Comparison of ENCODE assay signal across 8 cellular contexts in genomic region chr2:119679526-119679837, GRCh38. TPM values are rescaled to one million over a fixed set of nuclear protein-coding genes. Genes with fewer than 3 reads are reported as not detected.
DNase-seq lines count a peak whose midpoint lies in the region; ATAC-seq, FAIRE-seq and TF ChIP-seq lines count a peak whose summit lies in the region.

No MANE protein-coding gene starts in this region.

- peaks cover 21% of the 10 kb centered on the region for H3K79me2 ChIP-seq in K562 (ENCODE audit: control insufficient read depth, insufficient read depth, low read length)

- H3K27me3 Mint-ChIP-seq in stimulated activated naive CD8-positive, alpha-beta T cell treated with anti-CD3 and anti-CD28 coated beads, Interleukin-15, Interleukin-2, amounts not matched to agents 100 ng/mL and 50 ng/mL, for 24 hours, result no peaks in the 10 kb centered on the region

- DNase-seq in stimulated activated naive CD8-positive, alpha-beta T cell treated with anti-CD3 and anti-CD28 coated beads, Interleukin-15, Interleukin-2, amounts not matched to agents 100 U/mL and 50 U/mL, for 24 hours, result no peak
- DNase-seq in K562 (ENCODE audit: extremely low read depth in 1 of 4, low spot score in 3 of 4) (no peak), hippocampal formation (lab: John Stamatoyannopoulos, UW) (no peak), NCI-H69 (lab: John Stamatoyannopoulos, UW) (no peak), NCI-H526 (lab: John Stamatoyannopoulos, UW) (no peak)

- no peaks in the 10 kb centered on the region for H3K9me3 ChIP-seq in K562 (replicated peaks; ENCODE audit: control insufficient read depth, insufficient read depth, low read depth, low read length)
- H3K9me3 ChIP-seq in mesodermal cell (ENCODE audit: control insufficient read depth, low read length), result no peaks in the 10 kb centered on the region

- H3K27me3 ChIP-seq in K562 (ENCODE audit: control insufficient read depth in 2 of 2, insufficient read depth in 2 of 2, low read length in 2 of 2), result peaks cover 9 to 11% of the 10 kb centered on the region in 2 experiments; a peak in 3 of 5 replicates

- H3K27ac ChIP-seq in K562 (ENCODE audit: extremely low read depth, low read depth, low read length) (peak overlapping the region; percentile 57), mesodermal cell (ENCODE audit: low read depth, low read length, severe bottlenecking) (no peak overlapping the region)

- H3K9ac ChIP-seq in K562 (ENCODE audit: insufficient read depth in 1 of 2, low read depth in 2 of 2, low read length in 2 of 2), result peak overlapping the region; percentile 71 to 94

- intact Hi-C loops in K562 (cut with micrococcal nuclease), result no loop called here

- peak overlapping the region; percentile 83 for H3K4me2 ChIP-seq in K562 (ENCODE audit: insufficient read depth, low read length)

- no peak for TF ChIP-seq CTCF in K562 (IDR thresholded peaks at IDR 0.05 in 2 of 3, conservative IDR thresholded peaks at IDR 0.05 in 1 of 3; ENCODE audit: insufficient read depth in 2 of 3, low read depth in 1 of 3, low read length in 3 of 3)

- H3K9me1 ChIP-seq in K562 (ENCODE audit: control insufficient read depth, insufficient read depth, low read length), result peaks cover 3% of the 10 kb centered on the region

- no peak for TF ChIP-seq RAD21 in K562 (CRISPR knock-in tag; conservative IDR thresholded peaks at IDR 0.05 in 1 of 2, IDR thresholded peaks at IDR 0.05 in 1 of 2)

- no peaks in the 10 kb centered on the region for H3K9me3 Mint-ChIP-seq in stimulated activated naive CD8-positive, alpha-beta T cell treated with anti-CD3 and anti-CD28 coated beads, Interleukin-15, Interleukin-2, amounts not matched to agents 100 ng/mL and 50 ng/mL, for 24 hours

- no peak for ATAC-seq in stimulated activated naive CD8-positive, alpha-beta T cell treated with anti-CD3 and anti-CD28 coated beads, Interleukin-15, Interleukin-2, amounts not matched to agents 100 U/mL and 50 U/mL, for 24 hours
- no peak for ATAC-seq in K562
- ATAC-seq in GM18867 (IDR thresholded peaks at IDR 0.05; ENCODE audit: unreplicated experiment), result no peak

- peaks cover 7% of the 10 kb centered on the region; the same call in 1 of the 2 replicates for H4K20me1 ChIP-seq in K562 (replicated peaks; ENCODE audit: control insufficient read depth, insufficient read depth, low read length)

- POLR2A ChIA-PET in K562 (lab: Yijun Ruan, JAX), result interaction anchor here (0.5 to 0.6 kb wide), 2 partner anchors 21 to 667 kb away, joined by 3 read pairs; no protein-coding TSS in a partner anchor

- in situ Hi-C loops in K562 (cut with MboI), result no loop called here

- no peak for TF ChIP-seq POLR2A in K562 (conservative IDR thresholded peaks at IDR 0.05)

- WGBS in K562 (ENCODE audit: insufficient coverage, low coverage, missing lambda C conversion rate), result 0% methylated on average over 9 of the region's 9 CpGs
- 5 to 11% methylated on average over 9 of the region's 9 CpGs for WGBS in mesodermal cell (ENCODE audit: insufficient coverage in 2 of 2), 2 experiments

- BruUV-seq in K562 (replicated peaks; lab: Mats Ljungman, UMichigan), result no TSS peak

- no peak for TF ChIP-seq EP300 in K562 (IDR thresholded peaks at IDR 0.05; ENCODE audit: low read length)

- H3K36me3 ChIP-seq in K562 (ENCODE audit: control insufficient read depth, insufficient read depth, low read length) (peaks cover 23% of the 10 kb centered on the region; the same call in 1 of the 3 replicates), mesodermal cell (ENCODE audit: control insufficient read depth, insufficient read depth, low read length) (peaks cover 20% of the 10 kb centered on the region)

- H2AFZ ChIP-seq in K562 (ENCODE audit: low read depth, low read length), result peak overlapping the region; percentile 87

- H3K4me1 ChIP-seq in K562 (replicated peaks in 1 of 2; ENCODE audit: control insufficient read depth in 2 of 2, insufficient read depth in 2 of 2, low read length in 2 of 2) (peaks cover 0 to 29% of the 10 kb centered on the region in 2 experiments; a peak in 3 of 5 replicates), mesodermal cell (ENCODE audit: control insufficient read depth, insufficient read depth, low read length, poor library complexity, severe bottlenecking) (peaks cover 7% of the 10 kb centered on the region)

- peaks cover 31% of the 10 kb centered on the region for H3K4me1 Mint-ChIP-seq in stimulated activated naive CD8-positive, alpha-beta T cell treated with anti-CD3 and anti-CD28 coated beads, Interleukin-15, Interleukin-2, amounts not matched to agents 100 ng/mL and 50 ng/mL, for 24 hours (ENCODE audit: low read depth)

- CTCF ChIA-PET in K562 (lab: Yijun Ruan, JAX; ENCODE audit: low intra/inter-chr PET ratio), result no interaction called here

- peaks cover 12% of the 10 kb centered on the region for H3K36me3 Mint-ChIP-seq in stimulated activated naive CD8-positive, alpha-beta T cell treated with anti-CD3 and anti-CD28 coated beads, Interleukin-15, Interleukin-2, amounts not matched to agents 100 ng/mL and 50 ng/mL, for 24 hours (ENCODE audit: low read depth)

- H3K4me3 Mint-ChIP-seq in stimulated activated naive CD8-positive, alpha-beta T cell treated with anti-CD3 and anti-CD28 coated beads, Interleukin-15, Interleukin-2, amounts not matched to agents 100 ng/mL and 50 ng/mL, for 24 hours, result peak overlapping the region; percentile 95

- FAIRE-seq in K562 (lab: Jason Lieb, UNC), result peak; percentile 68

- H3K4me3 ChIP-seq in K562 (peak overlapping the region; percentile 83), mesodermal cell (ENCODE audit: extremely low read depth, insufficient read depth, low read length, poor library complexity, severe bottlenecking) (peak overlapping the region; percentile 80)

- H3K27ac Mint-ChIP-seq in stimulated activated naive CD8-positive, alpha-beta T cell treated with anti-CD3 and anti-CD28 coated beads, Interleukin-15, Interleukin-2, amounts not matched to agents 100 ng/mL and 50 ng/mL, for 24 hours, result peak overlapping the region; percentile 94

TF ChIP-seq in K562, 482 proteins besides CTCF, POLR2A, EP300 and RAD21 (continues in another document):
- TF ChIP-seq CAMTA2 (CRISPR knock-in tag; conservative IDR thresholded peaks at IDR 0.05) (no peak), MEIS2 (IDR thresholded peaks at IDR 0.05; ENCODE audit: partially characterized antibody) (peak; percentile 8), NCOA6 (IDR thresholded peaks at IDR 0.05) (no peak), FOXA1 (IDR thresholded peaks at IDR 0.05; ENCODE audit: borderline replicate concordance) (no peak), IFI16 (CRISPR knock-in tag; IDR thresholded peaks at IDR 0.05) (no peak)

RNA-seq across cellular contexts. Expression of gene TMEM177, which starts 0.5 kb away (rescaled TPM):
- total RNA-seq in K562 (2011; cell fraction: chromatin; rRNA removed; ENCODE audit: low replicate concordance), result 17.3 and 28.8 TPM in 2 replicates
- 25.7 and 32.4 TPM in 2 replicates for total RNA-seq in K562 (2011; cell fraction: nucleolus; rRNA removed)
- total RNA-seq in K562 (2011; cell fraction: nucleoplasm; rRNA removed), result 25.3 and 32.2 TPM in 2 replicates
- 31.3 and 42.7 TPM in 2 replicates for total RNA-seq in K562 (2014; rRNA removed)
- total RNA-seq in K562 (2014; rRNA removed; fragmentation: Illumina TruSeq; extraction: Trizol), result 12.9 and 19.4 TPM in 2 replicates
- 26.5 and 29.7 TPM in 2 replicates for total RNA-seq in K562 (2015; rRNA removed; fragmentation: Illumina TruSeq; extraction: Trizol)
- 30.8 and 31.6 TPM in 2 replicates for total RNA-seq in K562 (2021)
- polyA plus RNA-seq in K562 (2011; rRNA removed), result 19.1 and 22.2 TPM in 2 replicates
- polyA plus RNA-seq in K562 (2011; cell fraction: cytosol; rRNA removed), result 29.8 and 77.4 TPM in 2 replicates
- 18.2 and 29.2 TPM in 2 replicates for polyA plus RNA-seq in K562 (2011; cell fraction: nucleus; rRNA removed)
- polyA plus RNA-seq in K562 (2012), result 17.6 and 24.9 TPM in 2 replicates
- 30.2 and 31.8 TPM in 2 replicates for polyA plus RNA-seq in K562 (2014; fragmentation: Illumina TruSeq; extraction: Trizol)
- polyA plus RNA-seq in K562 (2014; fragmentation: Nextera tagmentation; extraction: Ambion mirVana), result 10 to 100 TPM in 1 of 2 experiments, 1 to 10 TPM in 1; 9.1 to 18.7 TPM
- polyA plus RNA-seq in K562 (2014; rRNA removed), result 39.9 and 40.5 TPM in 2 replicates
- polyA minus RNA-seq in K562 (2011; rRNA and poly(A)+ RNA removed), result 10.4 and 14.1 TPM in 2 replicates
- polyA minus RNA-seq in K562 (2011; cell fraction: cytosol; rRNA and poly(A)+ RNA removed), result 10.2 and 10.3 TPM in 2 replicates
- 28.4 and 28.7 TPM in 2 replicates for polyA minus RNA-seq in K562 (2011; cell fraction: nucleus; rRNA and poly(A)+ RNA removed)
- 12.2 TPM for polyA plus RNA-seq in mesodermal cell (2013, experiment 1 of 2)
- polyA plus RNA-seq in mesodermal cell (2013, experiment 2 of 2), result 9.7 TPM
